13 cellular contexts compared by ENCODE assay signal in genomic region chr1:32758795-32759430, GRCh38. TPM values are rescaled to one million over a fixed set of nuclear protein-coding genes. Genes with fewer than 3 reads are reported as not detected.
DNase-seq lines count a peak whose midpoint lies in the region; ATAC-seq and TF ChIP-seq lines count a peak whose summit lies in the region.
"Had no signal": no experiment of that assay in that cellular context is flagged by ENCODE, and none has a peak within 500 bp of the region (broad histone marks: within the 10 kb centered on the region; RNA-seq: fewer than 3 reads in every experiment).

No MANE protein-coding gene starts in this region.

- H3K9me3 ChIP-seq in iPS-18c (ENCODE audit: control insufficient read depth, insufficient read depth, low read length) = no peaks in the 10 kb centered on the region
- H3K9me3 ChIP-seq in trophoblast cell (ENCODE audit: insufficient read depth, low read depth, low read length) = peaks cover 3% of the 10 kb centered on the region
- H3K9me3 ChIP-seq: heart right ventricle, testis had no signal

- ATAC-seq in activated T-helper 17 cell treated with anti-CD3 and anti-CD28 coated beads, Interleukin-2, amount 50 U/mL, for 72 hours (replicated peaks) = no peak
- ATAC-seq in GM18498 (IDR thresholded peaks at IDR 0.05; ENCODE audit: unreplicated experiment) (no peak), HG02870 (IDR thresholded peaks at IDR 0.05; ENCODE audit: unreplicated experiment) (no peak)
- ATAC-seq: heart right ventricle, SK-N-SH treated with all-trans-retinoic acid at 6 μM for 48 hours had no signal

- WGBS in trophoblast cell (ENCODE audit: extremely low coverage, insufficient coverage, insufficient read length) = no CpG with 5 or more reads among the region's 1 CpG

- no peak overlapping the region for H4K12ac ChIP-seq in trophoblast cell (ENCODE audit: low read depth, low read length)

- POLR2A ChIA-PET in HEK293T (lab: Yijun Ruan, JAX) = interaction anchor here (1.2 kb wide), 1 partner anchor 108 kb away, joined by 3 read pairs; the partner anchor contains the start of gene RBBP4

- no peaks in the 10 kb centered on the region for H3K36me3 Mint-ChIP-seq in activated T-helper 17 cell treated with anti-CD3 and anti-CD28 coated beads, Interleukin-2, amount 50 U/mL, for 72 hours (ENCODE audit: low read depth)

- H3K4me1 Mint-ChIP-seq in activated T-helper 17 cell treated with anti-CD3 and anti-CD28 coated beads, Interleukin-2, amount 50 U/mL, for 72 hours = peaks cover 19% of the 10 kb centered on the region

- H3K27me3 ChIP-seq in trophoblast cell (ENCODE audit: insufficient read depth, low read length) = no peaks in the 10 kb centered on the region
- H3K27me3 ChIP-seq: testis had no signal

- H3K4ac ChIP-seq in trophoblast cell (ENCODE audit: low read depth, low read length) = peak overlapping the region; percentile 21

- peaks cover 33% of the 10 kb centered on the region for H3K79me1 ChIP-seq in trophoblast cell (ENCODE audit: low read length)

- H3K79me2 ChIP-seq in trophoblast cell (ENCODE audit: control insufficient read depth, insufficient read depth, low read length, poor library complexity) = peaks cover 18% of the 10 kb centered on the region

- no peak overlapping the region for H3K9ac ChIP-seq in trophoblast cell (ENCODE audit: low read length)

- H2BK120ac ChIP-seq in trophoblast cell (ENCODE audit: insufficient read depth, low read length, poor library complexity) = peak overlapping the region; percentile 76

- H3K27me3 Mint-ChIP-seq in activated T-helper 17 cell treated with anti-CD3 and anti-CD28 coated beads, Interleukin-2, amount 50 U/mL, for 72 hours = peaks cover 4% of the 10 kb centered on the region

- no peak overlapping the region for H4K8ac ChIP-seq in trophoblast cell (ENCODE audit: low read depth, low read length)

- peak overlapping the region; percentile 78 for H2BK5ac ChIP-seq in trophoblast cell (ENCODE audit: low read depth, low read length, poor library complexity)

- H3K4me3 Mint-ChIP-seq in activated T-helper 17 cell treated with anti-CD3 and anti-CD28 coated beads, Interleukin-2, amount 50 U/mL, for 72 hours = no peak overlapping the region

- peak overlapping the region; percentile 96 for H2BK12ac ChIP-seq in trophoblast cell (ENCODE audit: low read length)

- peak overlapping the region; percentile 56 for H3K27ac Mint-ChIP-seq in activated T-helper 17 cell treated with anti-CD3 and anti-CD28 coated beads, Interleukin-2, amount 50 U/mL, for 72 hours
- H3K27ac Mint-ChIP-seq: activated T-cell treated with anti-CD3 and anti-CD28 coated beads, Interleukin-2, amount 50 U/mL, for 72 hours had no signal

- peak overlapping the region; percentile 99 for H3K27ac ChIP-seq in trophoblast cell (ENCODE audit: low read depth, low read length)

- peak overlapping the region; percentile 39 for H3K4me3 ChIP-seq in iPS-18c (ENCODE audit: insufficient read depth, low read depth, low read length)
- H3K4me3 ChIP-seq in trophoblast cell (ENCODE audit: low read depth, low read length) = no peak overlapping the region
- H3K4me3 ChIP-seq: heart right ventricle, testis had no signal

- H2AFZ ChIP-seq in trophoblast cell (ENCODE audit: insufficient read depth, low read length, poor library complexity) = no peak overlapping the region

- no peak overlapping the region for H3K23ac ChIP-seq in trophoblast cell (ENCODE audit: low read length)

- peak overlapping the region; percentile 66 for H2AK5ac ChIP-seq in trophoblast cell (ENCODE audit: low read length)

- peak overlapping the region; percentile 64 for H3K14ac ChIP-seq in trophoblast cell (ENCODE audit: low read length)

- H4K91ac ChIP-seq in trophoblast cell (ENCODE audit: low read depth, low read length) = peak overlapping the region; percentile 88

- H3K18ac ChIP-seq in trophoblast cell (ENCODE audit: low read length) = peak overlapping the region; percentile 32

- peak; percentile 28 for DNase-seq in DMS79 (lab: John Stamatoyannopoulos, UW)
- DNase-seq in trophoblast cell = no peak
- no peak for DNase-seq in HEK293T (ENCODE audit: extremely low spot score)
- no peak for DNase-seq in HK-2 (ENCODE audit: unreplicated experiment)
- DNase-seq: activated T-cell treated with anti-CD3 and anti-CD28 coated beads, Interleukin-2, amount 50 U/mL, for 72 hours; heart right ventricle; NCI-H1105; testis had no signal

- H3K4me2 ChIP-seq in trophoblast cell (ENCODE audit: low read length) = peak overlapping the region; percentile 53

- H3K36me3 ChIP-seq in trophoblast cell (ENCODE audit: control insufficient read depth in 1 of 2, insufficient read depth in 2 of 2, low read length in 2 of 2) = peaks cover 2% of the 10 kb centered on the region in 2 experiments
- H3K36me3 ChIP-seq: heart right ventricle had no signal

- CTCF ChIA-PET in HEK293T (lab: Yijun Ruan, JAX) = interaction anchor here (1.4 to 2.1 kb wide), 2 partner anchors 16 to 47 kb away, joined by 3 to 7 read pairs; no protein-coding TSS in a partner anchor

- peaks cover 52 to 59% of the 10 kb centered on the region in 2 experiments for H3K4me1 ChIP-seq in trophoblast cell (ENCODE audit: control insufficient read depth in 1 of 2, insufficient read depth in 2 of 2, low read length in 2 of 2)

- no peaks in the 10 kb centered on the region for H3K9me3 Mint-ChIP-seq in activated T-helper 17 cell treated with anti-CD3 and anti-CD28 coated beads, Interleukin-2, amount 50 U/mL, for 72 hours
- H3K9me3 Mint-ChIP-seq: activated T-cell treated with anti-CD3 and anti-CD28 coated beads, Interleukin-2, amount 50 U/mL, for 72 hours had no signal

TF ChIP-seq in HEK293T, 16 proteins besides CTCF, POLR2A, EP300 and RAD21:
- no peak for TF ChIP-seq ZNF384 (IDR thresholded peaks at IDR 0.05)
- TF ChIP-seq SUZ12 (IDR thresholded peaks at IDR 0.05) = no peak
- no peak for TF ChIP-seq NFRKB (IDR thresholded peaks at IDR 0.05)
- TF ChIP-seq L3MBTL2 (conservative IDR thresholded peaks at IDR 0.05) = no peak
- no peak for TF ChIP-seq CTBP1 (IDR thresholded peaks at IDR 0.05; ENCODE audit: borderline replicate concordance)
- no peak for TF ChIP-seq ARNT (IDR thresholded peaks at IDR 0.05)
- TF ChIP-seq, protein P1, sequence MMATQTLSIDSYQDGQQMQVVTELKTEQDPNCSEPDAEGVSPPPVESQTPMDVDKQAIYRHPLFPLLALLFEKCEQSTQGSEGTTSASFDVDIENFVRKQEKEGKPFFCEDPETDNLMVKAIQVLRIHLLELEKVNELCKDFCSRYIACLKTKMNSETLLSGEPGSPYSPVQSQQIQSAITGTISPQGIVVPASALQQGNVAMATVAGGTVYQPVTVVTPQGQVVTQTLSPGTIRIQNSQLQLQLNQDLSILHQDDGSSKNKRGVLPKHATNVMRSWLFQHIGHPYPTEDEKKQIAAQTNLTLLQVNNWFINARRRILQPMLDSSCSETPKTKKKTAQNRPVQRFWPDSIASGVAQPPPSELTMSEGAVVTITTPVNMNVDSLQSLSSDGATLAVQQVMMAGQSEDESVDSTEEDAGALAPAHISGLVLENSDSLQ (IDR thresholded peaks at IDR 0.05) = no peak
- TF ChIP-seq HDGF (IDR thresholded peaks at IDR 0.05; ENCODE audit: borderline replicate concordance) = no peak
- TF ChIP-seq FOXK2 (IDR thresholded peaks at IDR 0.05) = no peak
- no peak for TF ChIP-seq SP1 (IDR thresholded peaks at IDR 0.05)
- no peak for TF ChIP-seq LEF1 (IDR thresholded peaks at IDR 0.05; ENCODE audit: borderline replicate concordance)
- no peak for TF ChIP-seq FOXA1 (IDR thresholded peaks at IDR 0.05)
- TF ChIP-seq ELF4 (IDR thresholded peaks at IDR 0.05) = no peak
- TF ChIP-seq BHLHE40 (IDR thresholded peaks at IDR 0.05; ENCODE audit: borderline replicate concordance) = no peak
- no peak for TF ChIP-seq TARDBP (IDR thresholded peaks at IDR 0.05)
- TF ChIP-seq FOXM1 (IDR thresholded peaks at IDR 0.05; ENCODE audit: borderline replicate concordance) = no peak

RNA-seq across cellular contexts. Expression of gene SYNC, which starts 56.3 kb away (rescaled TPM):
- not detected for total RNA-seq in activated T-helper 17 cell treated with anti-CD3 and anti-CD28 coated beads, Interleukin-2, amount 50 U/mL, for 72 hours
- polyA plus RNA-seq in trophoblast cell (2013) = 2.2 and 2.3 TPM in 2 replicates
- total RNA-seq: activated T-cell treated with anti-CD3 and anti-CD28 coated beads, Interleukin-2, amount 50 U/mL, for 72 hours had no signal

RNA-seq across cellular contexts. Expression of gene YARS1, which starts 58.2 kb away (rescaled TPM):
- 100 to 1,000 TPM; 101 to 176 TPM for total RNA-seq in activated T-helper 17 cell treated with anti-CD3 and anti-CD28 coated beads, Interleukin-2, amount 50 U/mL, for 72 hours
- polyA plus RNA-seq in trophoblast cell (2013) = 86.3 and 88.7 TPM in 2 replicates

RNA-seq across cellular contexts. Expression of gene S100PBP, which starts 58.5 kb away (rescaled TPM):
- total RNA-seq in activated T-helper 17 cell treated with anti-CD3 and anti-CD28 coated beads, Interleukin-2, amount 50 U/mL, for 72 hours = 10 to 100 TPM; 42.7 to 48.1 TPM
- polyA plus RNA-seq in trophoblast cell (2013) = 12.7 and 13.0 TPM in 2 replicates
